ENCODE assay signal across 2 cellular contexts in genomic region chr1:1557688-1558087, GRCh38. TPM values are rescaled to one million over a fixed set of nuclear protein-coding genes. Genes with fewer than 3 reads are reported as not detected.
"Had no signal": no experiment of that assay in that cellular context is flagged by ENCODE, and none has a peak within 500 bp of the region (broad histone marks: within the 10 kb centered on the region; RNA-seq: fewer than 3 reads in every experiment).

No MANE protein-coding gene starts in this region.

RNA-seq across cellular contexts. Expression of gene TMEM240, which starts 17.3 kb away (rescaled TPM):
- total RNA-seq: HepG2 had no signal
- polyA plus RNA-seq: IgD-negative memory B cell had no signal

RNA-seq across cellular contexts. Expression of gene FNDC10, which starts 42.2 kb away (rescaled TPM):
- polyA plus RNA-seq: IgD-negative memory B cell had no signal
